Comparison of ENCODE assay signal across 11 cellular contexts in the genomic region with DNA sequence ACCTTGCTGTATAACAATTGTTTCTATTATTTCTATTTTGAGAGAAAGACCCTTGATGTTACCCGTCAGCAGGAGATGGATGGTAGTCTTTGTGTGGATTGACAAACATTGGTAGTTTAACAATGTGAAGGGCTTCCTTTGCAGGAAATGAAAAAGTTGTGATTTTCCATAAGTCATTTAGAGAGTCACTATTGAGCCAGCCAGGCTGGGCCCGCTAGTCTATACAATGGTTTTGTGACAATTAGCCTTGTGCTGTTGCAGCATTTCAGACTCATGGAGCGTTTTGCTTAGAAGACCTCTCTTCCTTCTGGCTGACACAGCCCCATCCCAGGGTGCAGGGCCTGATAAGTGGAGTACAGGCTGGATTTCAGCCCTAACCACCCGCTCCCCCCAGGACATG. TPM values are rescaled to one million over a fixed set of nuclear protein-coding genes. Genes with fewer than 3 reads are reported as not detected.
A peak's percentile ranks its signal among the peaks of the same experiment; 100 is the strongest.
DNase-seq lines count a peak whose midpoint lies in the region; ATAC-seq and TF ChIP-seq lines count a peak whose summit lies in the region.
"Had no signal": no experiment of that assay in that cellular context is flagged by ENCODE, and none has a peak within 500 bp of the region (broad histone marks: within the 10 kb centered on the region; RNA-seq: fewer than 3 reads in every experiment).

No MANE protein-coding gene starts in this region.

- H3K27me3 Mint-ChIP-seq in activated naive CD8-positive, alpha-beta T cell treated with anti-CD3 and anti-CD28 coated beads for 36 hours: no peaks in the 10 kb centered on the region

- H3K9me3 Mint-ChIP-seq in activated naive CD8-positive, alpha-beta T cell treated with anti-CD3 and anti-CD28 coated beads for 36 hours: no peaks in the 10 kb centered on the region

- POLR2A ChIA-PET in A673 (lab: Charles Lee; ENCODE audit: low non-redundant PET): no interaction called here
- POLR2A ChIA-PET in HEK293T (lab: Yijun Ruan, JAX): interaction anchor here (0.8 kb wide), 1 partner anchor 19 kb away, joined by 3 read pairs; no protein-coding TSS in a partner anchor

- no peak overlapping the region for H3K27ac ChIP-seq in A673 (ENCODE audit: low read depth, low read length, poor library complexity, severe bottlenecking)

- peak; percentile 43 for DNase-seq in A673 (ENCODE audit: low spot score)
- DNase-seq in activated naive CD8-positive, alpha-beta T cell treated with anti-CD3 and anti-CD28 coated beads for 36 hours: no peak
- no peak for DNase-seq in mucosa of descending colon
- no peak for DNase-seq in HEK293T (ENCODE audit: extremely low spot score)
- DNase-seq in DMS153 (lab: John Stamatoyannopoulos, UW): no peak
- DNase-seq in hepatic stellate cell (ENCODE audit: low spot score): no peak
- DNase-seq in activated CD8-positive, alpha-beta memory T cell treated with anti-CD3 and anti-CD28 coated beads, Interleukin-2, amount 50 U/mL, for 4 hours: no peak
- DNase-seq: activated CD4-positive, CD25-positive, alpha-beta regulatory T cell treated with anti-CD3 and anti-CD28 coated beads, Interleukin-2, amount 50 U/mL, for 72 hours; Caco-2; occipital lobe had no signal

- H3K4me3 ChIP-seq in A673 (ENCODE audit: low read depth, low read length, poor library complexity, severe bottlenecking): no peak overlapping the region
- H3K4me3 ChIP-seq in mucosa of descending colon: no peak overlapping the region

- ATAC-seq in mucosa of descending colon: peak; percentile 7

- peaks cover 50% of the 10 kb centered on the region for H3K4me1 Mint-ChIP-seq in activated naive CD8-positive, alpha-beta T cell treated with anti-CD3 and anti-CD28 coated beads for 36 hours

- peak overlapping the region; percentile 68 for H3K27ac Mint-ChIP-seq in activated naive CD8-positive, alpha-beta T cell treated with anti-CD3 and anti-CD28 coated beads for 36 hours

- intact Hi-C loops in A673 (cut with micrococcal nuclease; ENCODE audit: unreplicated experiment): no loop called here
- intact Hi-C loops in mucosa of descending colon (cut with DNase I, micrococcal nuclease): no loop called here

- no peaks in the 10 kb centered on the region for H3K36me3 ChIP-seq in A673 (ENCODE audit: insufficient read depth, low read length, poor library complexity, severe bottlenecking)
- H3K36me3 ChIP-seq in mucosa of descending colon (ENCODE audit: low read depth): no peaks in the 10 kb centered on the region

- no peaks in the 10 kb centered on the region for H3K27me3 ChIP-seq in A673 (replicated peaks; ENCODE audit: insufficient read depth, low read depth, low read length, poor library complexity)

- H3K9me3 ChIP-seq in A673 (ENCODE audit: low read depth, low read length, poor library complexity, severe bottlenecking): no peaks in the 10 kb centered on the region
- no peaks in the 10 kb centered on the region for H3K9me3 ChIP-seq in mucosa of descending colon
- H3K9me3 ChIP-seq: Caco-2 had no signal

- TF ChIP-seq CTCF in A673 (conservative IDR thresholded peaks at IDR 0.05; ENCODE audit: low read depth, low read length) (no peak), mucosa of descending colon (IDR thresholded peaks at IDR 0.05) (no peak)

- BruUV-seq in A673 (replicated peaks; lab: Mats Ljungman, UMichigan): no TSS peak

- CTCF ChIA-PET in A673 (lab: Charles Lee): no interaction called here
- CTCF ChIA-PET in HEK293T (lab: Yijun Ruan, JAX): no interaction called here

- H3K4me3 Mint-ChIP-seq in activated naive CD8-positive, alpha-beta T cell treated with anti-CD3 and anti-CD28 coated beads for 36 hours: no peak overlapping the region

- H3K4me1 ChIP-seq in A673 (ENCODE audit: insufficient read depth, low read length, poor library complexity, severe bottlenecking) (peaks cover 81% of the 10 kb centered on the region), mucosa of descending colon (ENCODE audit: low read depth) (peaks cover 15% of the 10 kb centered on the region)

- peaks cover 14% of the 10 kb centered on the region for H3K36me3 Mint-ChIP-seq in activated naive CD8-positive, alpha-beta T cell treated with anti-CD3 and anti-CD28 coated beads for 36 hours

- TF ChIP-seq POLR2A in GM19099 (IDR thresholded peaks at IDR 0.05; ENCODE audit: extremely low read depth, insufficient read length, low read depth): peak; percentile 22

TF ChIP-seq in HEK293T, 16 proteins besides CTCF, POLR2A, EP300 and RAD21:
- TF ChIP-seq FOXA1 (IDR thresholded peaks at IDR 0.05): no peak
- TF ChIP-seq SP1 (IDR thresholded peaks at IDR 0.05): no peak
- TF ChIP-seq FOXM1 (IDR thresholded peaks at IDR 0.05; ENCODE audit: borderline replicate concordance): no peak
- no peak for TF ChIP-seq ZNF384 (IDR thresholded peaks at IDR 0.05)
- no peak for TF ChIP-seq BHLHE40 (IDR thresholded peaks at IDR 0.05; ENCODE audit: borderline replicate concordance)
- no peak for TF ChIP-seq TARDBP (IDR thresholded peaks at IDR 0.05)
- TF ChIP-seq NFRKB (IDR thresholded peaks at IDR 0.05): no peak
- TF ChIP-seq SUZ12 (IDR thresholded peaks at IDR 0.05): no peak
- no peak for TF ChIP-seq ARNT (IDR thresholded peaks at IDR 0.05)
- no peak for TF ChIP-seq ELF4 (IDR thresholded peaks at IDR 0.05)
- TF ChIP-seq FOXK2 (IDR thresholded peaks at IDR 0.05): no peak
- TF ChIP-seq HDGF (IDR thresholded peaks at IDR 0.05; ENCODE audit: borderline replicate concordance): no peak
- no peak for TF ChIP-seq CTBP1 (IDR thresholded peaks at IDR 0.05; ENCODE audit: borderline replicate concordance)
- no peak for TF ChIP-seq LEF1 (IDR thresholded peaks at IDR 0.05; ENCODE audit: borderline replicate concordance)

RNA-seq across cellular contexts. Expression of gene SLC38A2, which starts 18.3 kb away (rescaled TPM):
- total RNA-seq in A673 (2021): 395 and 440 TPM in 2 replicates
- 100 to 1,000 TPM; 227 to 230 TPM for total RNA-seq in activated naive CD8-positive, alpha-beta T cell treated with anti-CD3 and anti-CD28 coated beads for 36 hours
- 100 to 1,000 TPM in 2 of 3 donors, 10 to 100 TPM in 1; 82.9 to 216 (median 143) TPM for total RNA-seq in mucosa of descending colon
